ENCODE assay signal across 17 cellular contexts in genomic region chrX:101419489-101419888, GRCh38. TPM values are rescaled to one million over a fixed set of nuclear protein-coding genes. Genes with fewer than 3 reads are reported as not detected.
A peak's percentile ranks its signal among the peaks of the same experiment; 100 is the strongest.
DNase-seq lines count a peak whose midpoint lies in the region; ATAC-seq and TF ChIP-seq lines count a peak whose summit lies in the region.
"Had no signal": no experiment of that assay in that cellular context is flagged by ENCODE, and none has a peak within 500 bp of the region (broad histone marks: within the 10 kb centered on the region; RNA-seq: fewer than 3 reads in every experiment).

No MANE protein-coding gene starts in this region.

- H3K4me3 ChIP-seq in left ventricle myocardium inferior (peak overlapping the region; percentile 76), heart right ventricle (peak overlapping the region in 4 of 10 donors; percentile 67 to 76 (median 74)), uterus (no peak overlapping the region)
- H3K4me3 ChIP-seq: HAP-1 had no signal

- peaks cover 2% of the 10 kb centered on the region for H3K36me3 Mint-ChIP-seq in activated naive CD8-positive, alpha-beta T cell treated with anti-CD3 and anti-CD28 coated beads, Interleukin-2, amount 50 U/mL, for 24 hours (ENCODE audit: low read depth)
- peaks cover 0 to 5% (median 0%) of the 10 kb centered on the region in 3 donors for H3K36me3 Mint-ChIP-seq in naive thymus-derived CD8-positive, alpha-beta T cell

- peaks cover 36% of the 10 kb centered on the region for H3K4me1 Mint-ChIP-seq in activated naive CD8-positive, alpha-beta T cell treated with anti-CD3 and anti-CD28 coated beads, Interleukin-2, amount 50 U/mL, for 24 hours
- H3K4me1 Mint-ChIP-seq in naive thymus-derived CD8-positive, alpha-beta T cell, result peaks cover 12 to 41% (median 39%) of the 10 kb centered on the region in 4 donors

- intact Hi-C loops in left ventricle myocardium inferior (cut with micrococcal nuclease), result no loop called here
- intact Hi-C loops in heart right ventricle (cut with DNase I), result loop anchor here in 6 of 10 donors (5.0 to 10.0 kb wide), 5 partner anchors 133 to 1758 kb away; partner anchors contain the start of gene ARMCX1 (in 4 of the 6)
- intact Hi-C loops in uterus (cut with DNase I; ENCODE audit: low total_unique reads), result no loop called here

- peak overlapping the region; percentile 97 for H3K27ac Mint-ChIP-seq in activated naive CD8-positive, alpha-beta T cell treated with anti-CD3 and anti-CD28 coated beads, Interleukin-2, amount 50 U/mL, for 24 hours
- H3K27ac Mint-ChIP-seq in naive thymus-derived CD8-positive, alpha-beta T cell, result peak overlapping the region in 8 of 10 donors; percentile 12 to 96 (median 84)
- H3K27ac Mint-ChIP-seq: stimulated activated naive B cell treated with anti-CD40 and anti-IgM and Interleukin-4, amounts not matched to agents 10 μg/mL and 1 μg/mL and 100 μg/mL, for 72 hours had no signal

- peak overlapping the region; percentile 95 for H3K27ac ChIP-seq in left ventricle myocardium inferior (replicated peaks)
- H3K27ac ChIP-seq in heart right ventricle, result peak overlapping the region in 4 of 10 donors; percentile 94 to 99 (median 96)
- H3K27ac ChIP-seq in uterus, result peak overlapping the region; percentile 94 to 96
- H3K27ac ChIP-seq: brain microvascular endothelial cell had no signal

- H3K4me3 Mint-ChIP-seq in activated naive CD8-positive, alpha-beta T cell treated with anti-CD3 and anti-CD28 coated beads, Interleukin-2, amount 50 U/mL, for 24 hours, result peak overlapping the region; percentile 82
- H3K4me3 Mint-ChIP-seq in naive thymus-derived CD8-positive, alpha-beta T cell, result peak overlapping the region; percentile 2 to 95 (median 74)

- peaks cover 26% of the 10 kb centered on the region for H3K4me1 ChIP-seq in left ventricle myocardium inferior
- peaks cover 0 to 25% (median 12%) of the 10 kb centered on the region in 9 donors for H3K4me1 ChIP-seq in heart right ventricle
- peaks cover 0 to 4% of the 10 kb centered on the region in 2 donors for H3K4me1 ChIP-seq in uterus
- H3K4me1 ChIP-seq: HAP-1 had no signal

- WGBS in heart right ventricle, 2 donors, result 81 to 93% methylated on average over 2 of the region's 2 CpGs

- no peak for TF ChIP-seq CTCF in left ventricle myocardium inferior (IDR thresholded peaks at IDR 0.05; ENCODE audit: borderline replicate concordance)
- TF ChIP-seq CTCF in heart right ventricle (IDR thresholded peaks at IDR 0.05), result no peak
- TF ChIP-seq CTCF in uterus (IDR thresholded peaks at IDR 0.05), result no peak

- no peaks in the 10 kb centered on the region for H3K9me3 Mint-ChIP-seq in activated naive CD8-positive, alpha-beta T cell treated with anti-CD3 and anti-CD28 coated beads, Interleukin-2, amount 50 U/mL, for 24 hours
- no peaks in the 10 kb centered on the region for H3K9me3 Mint-ChIP-seq in naive thymus-derived CD8-positive, alpha-beta T cell
- H3K9me3 Mint-ChIP-seq: stimulated activated naive B cell treated with anti-CD40 and anti-IgM and Interleukin-4, amounts not matched to agents 10 μg/mL and 1 μg/mL and 100 μg/mL, for 72 hours had no signal

- DNase-seq in left ventricle myocardium inferior (no peak), heart right ventricle (no peak), uterus (no peak), COLO829 (ENCODE audit: low spot score) (no peak)
- no peak for DNase-seq in activated naive CD8-positive, alpha-beta T cell treated with anti-CD3 and anti-CD28 coated beads, Interleukin-2, amount 50 U/mL, for 24 hours
- DNase-seq in naive thymus-derived CD8-positive, alpha-beta T cell, result no peak
- DNase-seq: activated CD8-positive, alpha-beta memory T cell treated with anti-CD3 and anti-CD28 coated beads, Interleukin-2, amount 50 U/mL, for 4 hours; AML-193; brain microvascular endothelial cell; heart left ventricle; stimulated activated CD4-positive, alpha-beta T cell treated with anti-CD3 and anti-CD28 coated beads, Interleukin-2, amount 100 ng/mL, for 24 hours; stimulated activated naive B cell treated with anti-CD40 and anti-IgM and Interleukin-4, amounts not matched to agents 10 μg/mL and 1 μg/mL and 100 μg/mL, for 72 hours had no signal

- H3K36me3 ChIP-seq in left ventricle myocardium inferior (no peaks in the 10 kb centered on the region), heart right ventricle (peaks cover 0 to 35% (median 0%) of the 10 kb centered on the region in 9 donors), uterus (no peaks in the 10 kb centered on the region)
- H3K36me3 ChIP-seq: brain microvascular endothelial cell had no signal

- ATAC-seq in heart right ventricle (no peak), GM18867 (IDR thresholded peaks at IDR 0.05; ENCODE audit: unreplicated experiment) (no peak), GM21576 (IDR thresholded peaks at IDR 0.05; ENCODE audit: unreplicated experiment) (no peak)
- ATAC-seq in activated naive CD8-positive, alpha-beta T cell treated with anti-CD3 and anti-CD28 coated beads, Interleukin-2, amount 50 U/mL, for 24 hours, result no peak
- no peak for ATAC-seq in naive thymus-derived CD8-positive, alpha-beta T cell
- ATAC-seq: heart left ventricle; stimulated activated naive B cell treated with anti-CD40 and anti-IgM and Interleukin-4, amounts not matched to agents 10 μg/mL and 1 μg/mL and 100 μg/mL, for 72 hours had no signal

- POLR2A ChIA-PET in naive thymus-derived CD8-positive, alpha-beta T cell (lab: Charles Lee), result interaction anchor here (0.5 to 1.9 kb wide), 2 partner anchors 9 to 512 kb away, joined by 4 to 10 read pairs; partner anchors contain the start of gene ZMAT1

- H3K27me3 Mint-ChIP-seq in activated naive CD8-positive, alpha-beta T cell treated with anti-CD3 and anti-CD28 coated beads, Interleukin-2, amount 50 U/mL, for 24 hours, result no peaks in the 10 kb centered on the region
- no peaks in the 10 kb centered on the region for H3K27me3 Mint-ChIP-seq in naive thymus-derived CD8-positive, alpha-beta T cell

- H3K9me3 ChIP-seq in left ventricle myocardium inferior (replicated peaks) (no peaks in the 10 kb centered on the region), heart right ventricle (no peaks in the 10 kb centered on the region), uterus (no peaks in the 10 kb centered on the region)
- H3K9me3 ChIP-seq: HAP-1, heart left ventricle had no signal

- TF ChIP-seq POLR2A in uterus (IDR thresholded peaks at IDR 0.05), result no peak

- no peaks in the 10 kb centered on the region for H3K27me3 ChIP-seq in left ventricle myocardium inferior (ENCODE audit: low read depth)
- peaks cover 0 to 49% (median 0%) of the 10 kb centered on the region in 7 donors for H3K27me3 ChIP-seq in heart right ventricle
- H3K27me3 ChIP-seq in uterus, result no peaks in the 10 kb centered on the region
- H3K27me3 ChIP-seq: brain microvascular endothelial cell had no signal

RNA-seq across cellular contexts. Expression of gene HNRNPH2, which starts 11.5 kb away (rescaled TPM):
- total RNA-seq in left ventricle myocardium inferior, result 51.4 TPM
- 10 to 100 TPM; 49.2 to 74.9 (median 60.8) TPM for total RNA-seq in heart right ventricle
- 10 to 100 TPM; 30.7 to 50.0 TPM for polyA plus RNA-seq in heart right ventricle
- 10 to 100 TPM; 47.7 to 49.4 TPM for total RNA-seq in naive thymus-derived CD8-positive, alpha-beta T cell
- polyA plus RNA-seq in naive thymus-derived CD8-positive, alpha-beta T cell, result 10 to 100 TPM; 75.2 to 99.6 (median 86.0) TPM
- total RNA-seq in uterus, result 10 to 100 TPM; 22.0 to 87.2 (median 40.7) TPM

RNA-seq across cellular contexts. Expression of gene GLA, which starts 11.8 kb away (rescaled TPM):
- total RNA-seq in left ventricle myocardium inferior (10.8 TPM), heart right ventricle (10 to 100 TPM in 3 of 10 donors, 1 to 10 TPM in 7; 6.0 to 22.3 (median 8.6) TPM), uterus (10 to 100 TPM; 13.2 to 30.2 (median 19.2) TPM)
- 10 to 100 TPM; 20.7 to 33.9 TPM for polyA plus RNA-seq in heart right ventricle
- 10 to 100 TPM; 16.9 to 17.9 TPM for total RNA-seq in naive thymus-derived CD8-positive, alpha-beta T cell
- polyA plus RNA-seq in naive thymus-derived CD8-positive, alpha-beta T cell, result 10 to 100 TPM; 12.0 to 13.4 (median 13.0) TPM

RNA-seq across cellular contexts. Expression of gene RPL36A, which starts 28.7 kb away (rescaled TPM):
- total RNA-seq in left ventricle myocardium inferior, result 86.9 TPM
- total RNA-seq in heart right ventricle, result 10 to 100 TPM; 30.8 to 98.9 (median 53.9) TPM
- polyA plus RNA-seq in heart right ventricle, result 1,000 to 10,000 TPM; 1,515 to 2,119 TPM
- total RNA-seq in naive thymus-derived CD8-positive, alpha-beta T cell, result 100 to 1,000 TPM; 288 to 318 TPM
- polyA plus RNA-seq in naive thymus-derived CD8-positive, alpha-beta T cell, result 1,000 to 10,000 TPM; 2,876 to 3,216 (median 3,107) TPM
- 1,000 to 10,000 TPM in 3 of 4 donors, 100 to 1,000 TPM in 1; 279 to 2,120 (median 1,455) TPM for total RNA-seq in uterus

RNA-seq across cellular contexts. Expression of gene BTK, which starts 33.5 kb away (rescaled TPM):
- total RNA-seq in left ventricle myocardium inferior, result 1.3 TPM
- 1 to 10 TPM in 7 of 10 donors, under 1 TPM in 3; 0.47 to 7.0 (median 1.6) TPM for total RNA-seq in heart right ventricle
- 1 to 10 TPM; 1.2 to 1.6 TPM for polyA plus RNA-seq in heart right ventricle
- 1 to 10 TPM; 5.3 to 9.8 TPM for total RNA-seq in naive thymus-derived CD8-positive, alpha-beta T cell
- polyA plus RNA-seq in naive thymus-derived CD8-positive, alpha-beta T cell, result under 1 TPM; 0.12 to 0.20 (median 0.14) TPM
- total RNA-seq in uterus, result 1 to 10 TPM; 1.2 to 5.9 (median 2.5) TPM
- total RNA-seq: lung microvascular endothelial cell; T-helper 1 cell treated with Interleukin-12 subunit alpha and Interleukin-12 subunit beta and Interleukin-4 antibody, amounts not matched to agents 30 ng/mL and 1 ng/mL, for 36 hours had no signal

Comparison
In these comparisons a context has a peak if more than half of its experiments do, and no peak if none do; other contexts are left out.
1. intact Hi-C loops: an anchor here in heart right ventricle (5.0 to 10.0 kb wide); none called in left ventricle myocardium inferior and uterus.